1 cellular context compared by ENCODE assay signal in genomic region chr7:16586081-16586874, GRCh38.
TF ChIP-seq lines count a peak whose summit lies in the region.

No MANE protein-coding gene starts in this region.

TF ChIP-seq in WTC11, 78 proteins besides CTCF, POLR2A, EP300 and RAD21 (continued from another document):
- TF ChIP-seq E2F1 (CRISPR knock-in tag; IDR thresholded peaks at IDR 0.05) (no peak), ZNF263 (CRISPR knock-in tag; IDR thresholded peaks at IDR 0.05; ENCODE audit: low read depth) (no peak), ZNF396 (CRISPR knock-in tag; IDR thresholded peaks at IDR 0.05; ENCODE audit: borderline replicate concordance) (no peak), E2F5 (CRISPR knock-in tag; IDR thresholded peaks at IDR 0.05) (no peak), ZNF423 (CRISPR knock-in tag; IDR thresholded peaks at IDR 0.05) (no peak), RORB (CRISPR knock-in tag; IDR thresholded peaks at IDR 0.05) (no peak), KAT7 (CRISPR knock-in tag; IDR thresholded peaks at IDR 0.05; ENCODE audit: borderline replicate concordance) (no peak)
TF ChIP-seq in WTC11: peak in this region for 0.
